8 cellular contexts compared by ENCODE assay signal in genomic region chr2:240916571-240917008, GRCh38. TPM values are rescaled to one million over a fixed set of nuclear protein-coding genes. Genes with fewer than 3 reads are reported as not detected.
DNase-seq lines count a peak whose midpoint lies in the region; ATAC-seq and TF ChIP-seq lines count a peak whose summit lies in the region.

No MANE protein-coding gene starts in this region.

- H3K9me3 ChIP-seq in right atrium auricular region (no peaks in the 10 kb centered on the region), spleen (no peaks in the 10 kb centered on the region)

- H3K36me3 ChIP-seq in right atrium auricular region (no peaks in the 10 kb centered on the region), spleen (no peaks in the 10 kb centered on the region)

- no peak overlapping the region for H3K27ac ChIP-seq in right atrium auricular region
- peak overlapping the region in 7 of 8 donors; percentile 36 to 83 (median 64) for H3K27ac ChIP-seq in spleen

- H3K27me3 ChIP-seq in right atrium auricular region (peaks cover 0 to 4% of the 10 kb centered on the region in 2 donors), spleen (replicated peaks in 1 of 7) (peaks cover 0 to 56% (median 11%) of the 10 kb centered on the region in 7 donors)

- peaks cover 0 to 51% of the 10 kb centered on the region in 2 donors for H3K4me1 ChIP-seq in right atrium auricular region
- peaks cover 22 to 64% (median 50%) of the 10 kb centered on the region in 6 donors for H3K4me1 ChIP-seq in spleen

- DNase-seq in H4 (ENCODE audit: low spot score) (peak; percentile 88), SW480 (ENCODE audit: low spot score) (peak; percentile 38), right atrium auricular region (ENCODE audit: low spot score) (peak; percentile 89), spleen (peak; percentile 85), HPDE6-E6E7 (ENCODE audit: extremely low spot score) (no peak), occipital lobe (lab: John Stamatoyannopoulos, UW) (no peak)

- 4 to 28% (median 10%) methylated on average over 10 to 24 of the region's 24 CpGs for WGBS in spleen, 5 donors

- no peak for ATAC-seq in HG02973 (IDR thresholded peaks at IDR 0.05; ENCODE audit: unreplicated experiment)
- no peak for ATAC-seq in GM21786 (IDR thresholded peaks at IDR 0.05; ENCODE audit: unreplicated experiment)

- TF ChIP-seq POLR2A in spleen (IDR thresholded peaks at IDR 0.05) = no peak

- no peak for TF ChIP-seq CTCF in right atrium auricular region (IDR thresholded peaks at IDR 0.05)
- TF ChIP-seq CTCF in spleen (IDR thresholded peaks at IDR 0.05 in 8 of 11, conservative IDR thresholded peaks at IDR 0.05 in 3 of 11) = no peak

- H3K4me3 ChIP-seq in right atrium auricular region (no peak overlapping the region), spleen (peak overlapping the region in 1 of 8 donors; percentile 33)

- intact Hi-C loops in spleen (cut with DNase I; ENCODE audit: low total_unique reads) = no loop called here

RNA-seq across cellular contexts. Expression of gene CROCC2, which starts 10.5 kb away (rescaled TPM):
- total RNA-seq in H4 (2014; rRNA removed; shearing (Covaris generic)) = not detected in 2 replicates
- total RNA-seq in right atrium auricular region (not detected), spleen (1 to 10 TPM in 4 of 7 donors, under 1 TPM in 3; 0.29 to 3.6 (median 1.1) TPM), occipital lobe (under 0.01 TPM)
- under 1 TPM; 0.04 to 0.74 (median 0.17) TPM for polyA plus RNA-seq in spleen

RNA-seq across cellular contexts. Expression of gene MAB21L4, which starts 20.6 kb away (rescaled TPM):
- total RNA-seq in H4 (2014; rRNA removed; shearing (Covaris generic)) = not detected in 2 replicates
- total RNA-seq in right atrium auricular region (under 1 TPM in 1 of 2 donors, not detected in 1; 0.31 TPM), spleen (under 1 TPM in 2 of 7 donors, not detected in 5; 0.33 to 0.70 TPM), occipital lobe (not detected)
- under 1 TPM in 2 of 3 donors, not detected in 1; 0.04 to 0.13 TPM for polyA plus RNA-seq in spleen

RNA-seq across cellular contexts. Expression of gene AGXT, which starts 48.0 kb away (rescaled TPM):
- not detected in 2 replicates for total RNA-seq in H4 (2014; rRNA removed; shearing (Covaris generic))
- total RNA-seq in right atrium auricular region (not detected), spleen (1 to 10 TPM in 5 of 7 donors, under 1 TPM in 1, not detected in 1; 0.70 to 4.5 (median 3.8) TPM), occipital lobe (not detected)
- 1 to 10 TPM in 2 of 3 donors, under 1 TPM in 1; 0.61 to 1.5 (median 1.2) TPM for polyA plus RNA-seq in spleen

Comparison
In these comparisons a context has a peak if more than half of its experiments do, and no peak if none do; other contexts are left out.
1. DNase-seq: peak in H4 (single experiment), SW480 (single experiment), right atrium auricular region (single experiment) and spleen (single experiment); none in HPDE6-E6E7 (single experiment) and occipital lobe (single experiment).
2. H3K27ac ChIP-seq: peak in spleen (7 of 8); none in right atrium auricular region (0 of 2).